Comparison of ENCODE assay signal across 8 cellular contexts in genomic region chr7:74656911-74657691, GRCh38. TPM values are rescaled to one million over a fixed set of nuclear protein-coding genes. Genes with fewer than 3 reads are reported as not detected.
DNase-seq lines count a peak whose midpoint lies in the region; ATAC-seq and TF ChIP-seq lines count a peak whose summit lies in the region.

No MANE protein-coding gene starts in this region.

- peak overlapping the region; percentile 90 for H3K4me3 ChIP-seq in LNCaP clone FGC (ENCODE audit: low read depth, low read length)

- TF ChIP-seq CTCF in LNCaP clone FGC (IDR thresholded peaks at IDR 0.05; ENCODE audit: control insufficient read depth, extremely low read depth, insufficient read depth) = peak; percentile 16; the same call in 1 of the 2 replicates

- peak; percentile 91 for ATAC-seq in natural killer cell treated with Interleukin-12 subunit alpha and Interleukin-12 subunit beta and Interleukin-15 and Interleukin-18, amount 100 ng/mL, for 72 hours

- intact Hi-C loops in activated T-helper 2 cell treated with anti-CD3 and anti-CD28 coated beads, Interferon-gamma antibody, Interleukin-2, Interleukin-4, amounts not matched to agents 10 μg/mL and 5 μg/mL and 100 μg/mL, durations not matched to agents 14 hours and 24 hours and 36 hours (cut with micrococcal nuclease) = loop anchor here (2.0 kb wide), 1 partner anchor 204 kb away; the partner anchor contains the start of gene GTF2IRD1

- peak overlapping the region; percentile 91 for H3K4me3 Mint-ChIP-seq in activated T-helper 2 cell treated with anti-CD3 and anti-CD28 coated beads, Interferon-gamma antibody, Interleukin-2, Interleukin-4, amounts not matched to agents 10 μg/mL and 5 μg/mL and 100 μg/mL, durations not matched to agents 14 hours and 24 hours and 36 hours (ENCODE audit: low read depth)
- peak overlapping the region; percentile 90 for H3K4me3 Mint-ChIP-seq in natural killer cell treated with Interleukin-12 subunit alpha and Interleukin-12 subunit beta and Interleukin-15 and Interleukin-18, amount 100 ng/mL, for 72 hours

- DNase-seq in ELF-1 (ENCODE audit: low read depth, low spot score) (peak; percentile 98), GOT3 (lab: John Stamatoyannopoulos, UW) (peak; percentile 86), LNCaP clone FGC (ENCODE audit: low read depth) (peak; percentile 84), RPMI8226 (peak; percentile 100), fibroblast of peridontal ligament (ENCODE audit: extremely low read depth) (peak; percentile 94)
- peak; percentile 97 for DNase-seq in activated T-helper 2 cell treated with anti-CD3 and anti-CD28 coated beads, Interferon-gamma antibody, Interleukin-2, Interleukin-4, amounts not matched to agents 10 μg/mL and 5 μg/mL and 100 μg/mL, durations not matched to agents 14 hours and 24 hours and 36 hours (ENCODE audit: low spot score)
- peak; percentile 99 for DNase-seq in natural killer cell treated with Interleukin-12 subunit alpha and Interleukin-12 subunit beta and Interleukin-15 and Interleukin-18, amount 100 ng/mL, for 72 hours (ENCODE audit: low spot score)
- DNase-seq in stimulated activated naive CD4-positive, alpha-beta T cell (lab: John Stamatoyannopoulos, UW) = peak; percentile 93 to 96 (median 95)

- H3K27ac Mint-ChIP-seq in activated T-helper 2 cell treated with anti-CD3 and anti-CD28 coated beads, Interferon-gamma antibody, Interleukin-2, Interleukin-4, amounts not matched to agents 10 μg/mL and 5 μg/mL and 100 μg/mL, durations not matched to agents 14 hours and 24 hours and 36 hours = peak overlapping the region; percentile 94
- peak overlapping the region; percentile 76 to 92 for H3K27ac Mint-ChIP-seq in natural killer cell treated with Interleukin-12 subunit alpha and Interleukin-12 subunit beta and Interleukin-15 and Interleukin-18, amount 100 ng/mL, for 72 hours

- peaks cover 39% of the 10 kb centered on the region for H3K36me3 Mint-ChIP-seq in activated T-helper 2 cell treated with anti-CD3 and anti-CD28 coated beads, Interferon-gamma antibody, Interleukin-2, Interleukin-4, amounts not matched to agents 10 μg/mL and 5 μg/mL and 100 μg/mL, durations not matched to agents 14 hours and 24 hours and 36 hours (ENCODE audit: low read depth)
- H3K36me3 Mint-ChIP-seq in natural killer cell treated with Interleukin-12 subunit alpha and Interleukin-12 subunit beta and Interleukin-15 and Interleukin-18, amount 100 ng/mL, for 72 hours = no peaks in the 10 kb centered on the region

- no peaks in the 10 kb centered on the region for H3K27me3 Mint-ChIP-seq in activated T-helper 2 cell treated with anti-CD3 and anti-CD28 coated beads, Interferon-gamma antibody, Interleukin-2, Interleukin-4, amounts not matched to agents 10 μg/mL and 5 μg/mL and 100 μg/mL, durations not matched to agents 14 hours and 24 hours and 36 hours (ENCODE audit: low read depth)
- no peaks in the 10 kb centered on the region for H3K27me3 Mint-ChIP-seq in natural killer cell treated with Interleukin-12 subunit alpha and Interleukin-12 subunit beta and Interleukin-15 and Interleukin-18, amount 100 ng/mL, for 72 hours

- peaks cover 43% of the 10 kb centered on the region for H3K4me1 Mint-ChIP-seq in activated T-helper 2 cell treated with anti-CD3 and anti-CD28 coated beads, Interferon-gamma antibody, Interleukin-2, Interleukin-4, amounts not matched to agents 10 μg/mL and 5 μg/mL and 100 μg/mL, durations not matched to agents 14 hours and 24 hours and 36 hours (ENCODE audit: low read depth)
- H3K4me1 Mint-ChIP-seq in natural killer cell treated with Interleukin-12 subunit alpha and Interleukin-12 subunit beta and Interleukin-15 and Interleukin-18, amount 100 ng/mL, for 72 hours (ENCODE audit: low read depth in 2 of 2) = peaks cover 34 to 35% of the 10 kb centered on the region in 2 donors

- H3K9me3 Mint-ChIP-seq in activated T-helper 2 cell treated with anti-CD3 and anti-CD28 coated beads, Interferon-gamma antibody, Interleukin-2, Interleukin-4, amounts not matched to agents 10 μg/mL and 5 μg/mL and 100 μg/mL, durations not matched to agents 14 hours and 24 hours and 36 hours = no peaks in the 10 kb centered on the region
- no peaks in the 10 kb centered on the region for H3K9me3 Mint-ChIP-seq in natural killer cell treated with Interleukin-12 subunit alpha and Interleukin-12 subunit beta and Interleukin-15 and Interleukin-18, amount 100 ng/mL, for 72 hours

RNA-seq across cellular contexts. Expression of gene GTF2I, which starts 0.4 kb away (rescaled TPM):
- 186 and 188 TPM in 2 replicates for total RNA-seq in activated T-helper 2 cell treated with anti-CD3 and anti-CD28 coated beads, Interferon-gamma antibody, Interleukin-2, Interleukin-4, amounts not matched to agents 10 μg/mL and 5 μg/mL and 100 μg/mL, durations not matched to agents 14 hours and 24 hours and 36 hours
- 100 to 1,000 TPM; 103 to 219 TPM for total RNA-seq in natural killer cell treated with Interleukin-12 subunit alpha and Interleukin-12 subunit beta and Interleukin-15 and Interleukin-18, amount 100 ng/mL, for 72 hours

Comparison
In these comparisons a context has a peak if more than half of its experiments do, and no peak if none do; other contexts are left out.
1. Peak in every context shown above with its lines: DNase-seq, ATAC-seq and H3K4me3 ChIP-seq.